Comparison of ENCODE assay signal across 27 cellular contexts in the genomic region with DNA sequence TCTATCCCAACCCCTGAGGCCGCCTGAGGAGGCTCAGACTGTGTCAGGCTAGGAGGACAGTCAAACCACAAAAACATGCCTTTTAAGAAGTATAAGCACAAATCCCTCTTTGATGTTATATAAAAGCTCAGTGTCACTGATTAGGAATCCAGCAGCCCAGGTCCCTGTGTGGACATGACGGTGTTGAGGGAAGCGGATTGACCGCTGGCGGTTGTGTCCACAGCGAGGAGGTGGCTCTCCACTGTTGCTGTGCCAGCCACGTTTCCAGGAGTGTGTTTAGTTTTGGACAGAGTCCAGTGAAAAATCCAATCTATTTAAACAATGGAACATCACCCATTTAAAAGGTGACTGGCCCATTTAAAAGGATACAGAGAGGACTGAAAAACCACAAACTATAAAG. TPM values are rescaled to one million over a fixed set of nuclear protein-coding genes. Genes with fewer than 3 reads are reported as not detected.
"Had no signal": no experiment of that assay in that cellular context is flagged by ENCODE, and none has a peak within 500 bp of the region (broad histone marks: within the 10 kb centered on the region; RNA-seq: fewer than 3 reads in every experiment).

No MANE protein-coding gene starts in this region.

- H3K27ac ChIP-seq: left lung, prostate gland, right atrium auricular region, sigmoid colon, stomach, thyroid gland had no signal

- H3K36me3 Mint-ChIP-seq: stimulated activated effector memory CD8-positive, alpha-beta T cell treated with anti-CD3 and anti-CD28 coated beads, Interleukin-12 subunit alpha, Interleukin-12 subunit beta, amount 100 ng/mL, for 72 hours had no signal

- H3K4me1 ChIP-seq: left lung, prostate gland, thyroid gland had no signal

- FAIRE-seq: endometrium, frontal cortex, keratinocyte had no signal

- H3K27ac Mint-ChIP-seq: effector memory CD8-positive, alpha-beta T cell; naive thymus-derived CD4-positive, alpha-beta T cell; nephron; stimulated activated effector memory CD8-positive, alpha-beta T cell treated with anti-CD3 and anti-CD28 coated beads, Interleukin-12 subunit alpha, Interleukin-12 subunit beta, amount 100 ng/mL, for 72 hours had no signal

- ATAC-seq: effector memory CD8-positive, alpha-beta T cell; left lung; naive thymus-derived CD4-positive, alpha-beta T cell; stimulated activated effector memory CD8-positive, alpha-beta T cell treated with anti-CD3 and anti-CD28 coated beads, Interleukin-12 subunit alpha, Interleukin-12 subunit beta, amount 100 ng/mL, for 72 hours had no signal

- H3K27me3 ChIP-seq: right atrium auricular region, thyroid gland had no signal

- H3K4me3 Mint-ChIP-seq: effector memory CD8-positive, alpha-beta T cell; naive thymus-derived CD4-positive, alpha-beta T cell; nephron; stimulated activated effector memory CD8-positive, alpha-beta T cell treated with anti-CD3 and anti-CD28 coated beads, Interleukin-12 subunit alpha, Interleukin-12 subunit beta, amount 100 ng/mL, for 72 hours had no signal

- H3K36me3 ChIP-seq: left lung, prostate gland, right atrium auricular region, sigmoid colon, stomach, thyroid gland had no signal

- H3K4me3 ChIP-seq: left lung, prostate gland, right atrium auricular region, sigmoid colon, stomach, thyroid gland had no signal

- H3K9me3 Mint-ChIP-seq: effector memory CD8-positive, alpha-beta T cell; nephron; stimulated activated effector memory CD8-positive, alpha-beta T cell treated with anti-CD3 and anti-CD28 coated beads, Interleukin-12 subunit alpha, Interleukin-12 subunit beta, amount 100 ng/mL, for 72 hours had no signal

- DNase-seq: cortex of kidney; effector memory CD8-positive, alpha-beta T cell; erythroblast; left lung; mesendoderm; midbrain; naive thymus-derived CD4-positive, alpha-beta T cell; nucleus accumbens; sigmoid colon; stimulated activated CD4-positive, alpha-beta T cell treated with anti-CD3 and anti-CD28 coated beads, Interleukin-2, amount 100 ng/mL, for 24 hours; stimulated activated CD4-positive, alpha-beta T cell treated with anti-CD3 and anti-CD28 coated beads, Interleukin-4, amount 100 ng/mL, for 24 hours; stimulated activated naive CD4-positive, alpha-beta T cell treated with Interleukin-2 at 50 U/mL for 16 hours; stomach; thyroid gland; trophoblast cell had no signal

- H3K9me3 ChIP-seq: left lung, prostate gland, right atrium auricular region, sigmoid colon, stomach, thyroid gland had no signal

RNA-seq across cellular contexts. Expression of a gene that starts 7.5 kb away (rescaled TPM):
- total RNA-seq: frontal cortex, lung microvascular endothelial cell, osteocyte, sigmoid colon, subcutaneous adipose tissue had no signal

RNA-seq across cellular contexts. Expression of a gene that starts 24.3 kb away (rescaled TPM):
- total RNA-seq: dermis microvascular lymphatic vessel endothelial cell, fibroblast of villous mesenchyme, lung microvascular endothelial cell, subcutaneous adipose tissue had no signal
- polyA plus RNA-seq: naive thymus-derived CD4-positive, alpha-beta T cell had no signal
